In genomic region chr7:602341-603141, GRCh38 we compare ENCODE assay signal across 1 cellular context.
TF ChIP-seq lines count a peak whose summit lies in the region.

No MANE protein-coding gene starts in this region.

TF ChIP-seq in GM12878, 131 proteins besides CTCF, POLR2A, EP300 and RAD21 (continued from another document):
- TF ChIP-seq, protein P1, sequence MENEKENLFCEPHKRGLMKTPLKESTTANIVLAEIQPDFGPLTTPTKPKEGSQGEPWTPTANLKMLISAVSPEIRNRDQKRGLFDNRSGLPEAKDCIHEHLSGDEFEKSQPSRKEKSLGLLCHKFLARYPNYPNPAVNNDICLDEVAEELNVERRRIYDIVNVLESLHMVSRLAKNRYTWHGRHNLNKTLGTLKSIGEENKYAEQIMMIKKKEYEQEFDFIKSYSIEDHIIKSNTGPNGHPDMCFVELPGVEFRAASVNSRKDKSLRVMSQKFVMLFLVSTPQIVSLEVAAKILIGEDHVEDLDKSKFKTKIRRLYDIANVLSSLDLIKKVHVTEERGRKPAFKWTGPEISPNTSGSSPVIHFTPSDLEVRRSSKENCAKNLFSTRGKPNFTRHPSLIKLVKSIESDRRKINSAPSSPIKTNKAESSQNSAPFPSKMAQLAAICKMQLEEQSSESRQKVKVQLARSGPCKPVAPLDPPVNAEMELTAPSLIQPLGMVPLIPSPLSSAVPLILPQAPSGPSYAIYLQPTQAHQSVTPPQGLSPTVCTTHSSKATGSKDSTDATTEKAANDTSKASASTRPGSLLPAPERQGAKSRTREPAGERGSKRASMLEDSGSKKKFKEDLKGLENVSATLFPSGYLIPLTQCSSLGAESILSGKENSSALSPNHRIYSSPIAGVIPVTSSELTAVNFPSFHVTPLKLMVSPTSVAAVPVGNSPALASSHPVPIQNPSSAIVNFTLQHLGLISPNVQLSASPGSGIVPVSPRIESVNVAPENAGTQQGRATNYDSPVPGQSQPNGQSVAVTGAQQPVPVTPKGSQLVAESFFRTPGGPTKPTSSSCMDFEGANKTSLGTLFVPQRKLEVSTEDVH (IDR thresholded peaks at IDR 0.05; ENCODE audit: low read depth, partially characterized antibody) = no peak
- TF ChIP-seq, protein P2, sequence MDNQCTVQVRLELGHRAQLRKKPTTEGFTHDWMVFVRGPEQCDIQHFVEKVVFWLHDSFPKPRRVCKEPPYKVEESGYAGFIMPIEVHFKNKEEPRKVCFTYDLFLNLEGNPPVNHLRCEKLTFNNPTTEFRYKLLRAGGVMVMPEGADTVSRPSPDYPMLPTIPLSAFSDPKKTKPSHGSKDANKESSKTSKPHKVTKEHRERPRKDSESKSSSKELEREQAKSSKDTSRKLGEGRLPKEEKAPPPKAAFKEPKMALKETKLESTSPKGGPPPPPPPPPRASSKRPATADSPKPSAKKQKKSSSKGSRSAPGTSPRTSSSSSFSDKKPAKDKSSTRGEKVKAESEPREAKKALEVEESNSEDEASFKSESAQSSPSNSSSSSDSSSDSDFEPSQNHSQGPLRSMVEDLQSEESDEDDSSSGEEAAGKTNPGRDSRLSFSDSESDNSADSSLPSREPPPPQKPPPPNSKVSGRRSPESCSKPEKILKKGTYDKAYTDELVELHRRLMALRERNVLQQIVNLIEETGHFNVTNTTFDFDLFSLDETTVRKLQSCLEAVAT (IDR thresholded peaks at IDR 0.05) = peak; percentile 83; the same call in 1 of the 2 replicates
- no peak for TF ChIP-seq EZH2 (IDR thresholded peaks at IDR 0.05; ENCODE audit: borderline replicate concordance, control insufficient read depth, low read depth, low read length)
- TF ChIP-seq YY1 (IDR thresholded peaks at IDR 0.05; ENCODE audit: low read depth, low read length) = peak; percentile 71
- TF ChIP-seq TARDBP (IDR thresholded peaks at IDR 0.05; ENCODE audit: borderline replicate concordance) = no peak
- TF ChIP-seq, protein P3, sequence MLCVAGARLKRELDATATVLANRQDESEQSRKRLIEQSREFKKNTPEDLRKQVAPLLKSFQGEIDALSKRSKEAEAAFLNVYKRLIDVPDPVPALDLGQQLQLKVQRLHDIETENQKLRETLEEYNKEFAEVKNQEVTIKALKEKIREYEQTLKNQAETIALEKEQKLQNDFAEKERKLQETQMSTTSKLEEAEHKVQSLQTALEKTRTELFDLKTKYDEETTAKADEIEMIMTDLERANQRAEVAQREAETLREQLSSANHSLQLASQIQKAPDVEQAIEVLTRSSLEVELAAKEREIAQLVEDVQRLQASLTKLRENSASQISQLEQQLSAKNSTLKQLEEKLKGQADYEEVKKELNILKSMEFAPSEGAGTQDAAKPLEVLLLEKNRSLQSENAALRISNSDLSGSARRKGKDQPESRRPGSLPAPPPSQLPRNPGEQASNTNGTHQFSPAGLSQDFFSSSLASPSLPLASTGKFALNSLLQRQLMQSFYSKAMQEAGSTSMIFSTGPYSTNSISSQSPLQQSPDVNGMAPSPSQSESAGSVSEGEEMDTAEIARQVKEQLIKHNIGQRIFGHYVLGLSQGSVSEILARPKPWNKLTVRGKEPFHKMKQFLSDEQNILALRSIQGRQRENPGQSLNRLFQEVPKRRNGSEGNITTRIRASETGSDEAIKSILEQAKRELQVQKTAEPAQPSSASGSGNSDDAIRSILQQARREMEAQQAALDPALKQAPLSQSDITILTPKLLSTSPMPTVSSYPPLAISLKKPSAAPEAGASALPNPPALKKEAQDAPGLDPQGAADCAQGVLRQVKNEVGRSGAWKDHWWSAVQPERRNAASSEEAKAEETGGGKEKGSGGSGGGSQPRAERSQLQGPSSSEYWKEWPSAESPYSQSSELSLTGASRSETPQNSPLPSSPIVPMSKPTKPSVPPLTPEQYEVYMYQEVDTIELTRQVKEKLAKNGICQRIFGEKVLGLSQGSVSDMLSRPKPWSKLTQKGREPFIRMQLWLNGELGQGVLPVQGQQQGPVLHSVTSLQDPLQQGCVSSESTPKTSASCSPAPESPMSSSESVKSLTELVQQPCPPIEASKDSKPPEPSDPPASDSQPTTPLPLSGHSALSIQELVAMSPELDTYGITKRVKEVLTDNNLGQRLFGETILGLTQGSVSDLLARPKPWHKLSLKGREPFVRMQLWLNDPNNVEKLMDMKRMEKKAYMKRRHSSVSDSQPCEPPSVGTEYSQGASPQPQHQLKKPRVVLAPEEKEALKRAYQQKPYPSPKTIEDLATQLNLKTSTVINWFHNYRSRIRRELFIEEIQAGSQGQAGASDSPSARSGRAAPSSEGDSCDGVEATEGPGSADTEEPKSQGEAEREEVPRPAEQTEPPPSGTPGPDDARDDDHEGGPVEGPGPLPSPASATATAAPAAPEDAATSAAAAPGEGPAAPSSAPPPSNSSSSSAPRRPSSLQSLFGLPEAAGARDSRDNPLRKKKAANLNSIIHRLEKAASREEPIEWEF (IDR thresholded peaks at IDR 0.05; ENCODE audit: insufficient replicate concordance, low read depth, low read length) = no peak
- no peak for TF ChIP-seq TCF7 (IDR thresholded peaks at IDR 0.05; ENCODE audit: borderline replicate concordance)
- TF ChIP-seq SP1 (IDR thresholded peaks at IDR 0.05; ENCODE audit: low read depth, low read length) = no peak
- no peak for TF ChIP-seq MTA3 (IDR thresholded peaks at IDR 0.05; ENCODE audit: borderline replicate concordance, low read length)
- peak; percentile 29 to 50; a peak in 2 of 4 replicates for TF ChIP-seq IKZF2 (IDR thresholded peaks at IDR 0.05)
- TF ChIP-seq, protein P4, sequence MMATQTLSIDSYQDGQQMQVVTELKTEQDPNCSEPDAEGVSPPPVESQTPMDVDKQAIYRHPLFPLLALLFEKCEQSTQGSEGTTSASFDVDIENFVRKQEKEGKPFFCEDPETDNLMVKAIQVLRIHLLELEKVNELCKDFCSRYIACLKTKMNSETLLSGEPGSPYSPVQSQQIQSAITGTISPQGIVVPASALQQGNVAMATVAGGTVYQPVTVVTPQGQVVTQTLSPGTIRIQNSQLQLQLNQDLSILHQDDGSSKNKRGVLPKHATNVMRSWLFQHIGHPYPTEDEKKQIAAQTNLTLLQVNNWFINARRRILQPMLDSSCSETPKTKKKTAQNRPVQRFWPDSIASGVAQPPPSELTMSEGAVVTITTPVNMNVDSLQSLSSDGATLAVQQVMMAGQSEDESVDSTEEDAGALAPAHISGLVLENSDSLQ (IDR thresholded peaks at IDR 0.05) = no peak
- TF ChIP-seq, protein P5, sequence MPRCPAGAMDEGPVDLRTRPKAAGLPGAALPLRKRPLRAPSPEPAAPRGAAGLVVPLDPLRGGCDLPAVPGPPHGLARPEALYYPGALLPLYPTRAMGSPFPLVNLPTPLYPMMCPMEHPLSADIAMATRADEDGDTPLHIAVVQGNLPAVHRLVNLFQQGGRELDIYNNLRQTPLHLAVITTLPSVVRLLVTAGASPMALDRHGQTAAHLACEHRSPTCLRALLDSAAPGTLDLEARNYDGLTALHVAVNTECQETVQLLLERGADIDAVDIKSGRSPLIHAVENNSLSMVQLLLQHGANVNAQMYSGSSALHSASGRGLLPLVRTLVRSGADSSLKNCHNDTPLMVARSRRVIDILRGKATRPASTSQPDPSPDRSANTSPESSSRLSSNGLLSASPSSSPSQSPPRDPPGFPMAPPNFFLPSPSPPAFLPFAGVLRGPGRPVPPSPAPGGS (IDR thresholded peaks at IDR 0.05; ENCODE audit: borderline replicate concordance, insufficient read depth, low read depth, low read length, poor library complexity, severe bottlenecking) = no peak
- no peak for TF ChIP-seq TBL1XR1 (IDR thresholded peaks at IDR 0.05; ENCODE audit: low read depth, low read length)
- TF ChIP-seq ZNF274 (IDR thresholded peaks at IDR 0.05; ENCODE audit: insufficient read depth, insufficient read length) = no peak
- TF ChIP-seq ETV6 (conservative IDR thresholded peaks at IDR 0.05 in 1 of 2, IDR thresholded peaks at IDR 0.05 in 1 of 2; ENCODE audit: borderline replicate concordance in 1 of 2, low read depth in 1 of 2) = no peak
- TF ChIP-seq NBN (IDR thresholded peaks at IDR 0.05) = 0 out of 2 replicates have a peak, but pooled peaks have one; percentile 53
- TF ChIP-seq KDM1A (IDR thresholded peaks at IDR 0.05; ENCODE audit: borderline replicate concordance) = no peak
- TF ChIP-seq TCF3 (IDR thresholded peaks at IDR 0.05; ENCODE audit: borderline replicate concordance, insufficient read depth, low read depth, low read length) = no peak
- no peak for TF ChIP-seq CREB1 (IDR thresholded peaks at IDR 0.05; ENCODE audit: low read depth)
- no peak for TF ChIP-seq KLF5 (IDR thresholded peaks at IDR 0.05; ENCODE audit: partially characterized antibody)
- TF ChIP-seq PAX5 (IDR thresholded peaks at IDR 0.05; ENCODE audit: borderline replicate concordance, low read depth, low read length) = no peak
- TF ChIP-seq EGR1 (IDR thresholded peaks at IDR 0.05; ENCODE audit: borderline replicate concordance in 1 of 2, low read depth in 2 of 2, low read length in 2 of 2) = peak in 1 of 2 experiments; percentile 94; a peak in 2 of 3 replicates
- TF ChIP-seq, protein P6, sequence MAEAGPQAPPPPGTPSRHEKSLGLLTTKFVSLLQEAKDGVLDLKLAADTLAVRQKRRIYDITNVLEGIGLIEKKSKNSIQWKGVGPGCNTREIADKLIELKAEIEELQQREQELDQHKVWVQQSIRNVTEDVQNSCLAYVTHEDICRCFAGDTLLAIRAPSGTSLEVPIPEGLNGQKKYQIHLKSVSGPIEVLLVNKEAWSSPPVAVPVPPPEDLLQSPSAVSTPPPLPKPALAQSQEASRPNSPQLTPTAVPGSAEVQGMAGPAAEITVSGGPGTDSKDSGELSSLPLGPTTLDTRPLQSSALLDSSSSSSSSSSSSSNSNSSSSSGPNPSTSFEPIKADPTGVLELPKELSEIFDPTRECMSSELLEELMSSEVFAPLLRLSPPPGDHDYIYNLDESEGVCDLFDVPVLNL (IDR thresholded peaks at IDR 0.05; ENCODE audit: low read depth, low read length) = no peak
- 0 out of 2 replicates have a peak, but pooled peaks have one; percentile 51 for TF ChIP-seq NKRF (conservative IDR thresholded peaks at IDR 0.05)
- no peak for TF ChIP-seq STAT3 (IDR thresholded peaks at IDR 0.05; ENCODE audit: low read depth, low read length)
- TF ChIP-seq HDGF (IDR thresholded peaks at IDR 0.05) = peak; percentile 67; the same call in 1 of the 2 replicates
- TF ChIP-seq PBX3 (IDR thresholded peaks at IDR 0.05; ENCODE audit: insufficient replicate concordance, low read depth, low read length) = no peak
- no peak for TF ChIP-seq BRCA1 (IDR thresholded peaks at IDR 0.05; ENCODE audit: low read depth, low read length)
- no peak for TF ChIP-seq JUND (IDR thresholded peaks at IDR 0.05; ENCODE audit: low read depth, low read length)
- TF ChIP-seq SMARCA5 (IDR thresholded peaks at IDR 0.05) = no peak
- no peak for TF ChIP-seq NFIC (IDR thresholded peaks at IDR 0.05; ENCODE audit: low read depth, low read length)
- no peak for TF ChIP-seq ZZZ3 (IDR thresholded peaks at IDR 0.05; ENCODE audit: control insufficient read depth, insufficient read length, low read depth)
- no peak for TF ChIP-seq SREBF1 (IDR thresholded peaks at IDR 0.05; ENCODE audit: low read length)
- TF ChIP-seq PML (IDR thresholded peaks at IDR 0.05; ENCODE audit: low read length) = no peak; the same call in 1 of the 2 replicates
- no peak for TF ChIP-seq NRF1 (conservative IDR thresholded peaks at IDR 0.05; ENCODE audit: low read depth, low read length)
- no peak for TF ChIP-seq RAD51 (IDR thresholded peaks at IDR 0.05)
- no peak for TF ChIP-seq SUPT20H (IDR thresholded peaks at IDR 0.05; ENCODE audit: borderline replicate concordance, control insufficient read depth, low read depth, low read length)
- no peak for TF ChIP-seq TCF12 (IDR thresholded peaks at IDR 0.05; ENCODE audit: low read depth, low read length)
- TF ChIP-seq BMI1 (IDR thresholded peaks at IDR 0.05; ENCODE audit: borderline replicate concordance) = no peak
- TF ChIP-seq HDAC2 (IDR thresholded peaks at IDR 0.05) = no peak
- TF ChIP-seq BHLHE40 (IDR thresholded peaks at IDR 0.05; ENCODE audit: borderline replicate concordance in 1 of 2, low read depth in 2 of 2, low read length in 1 of 2) = peak; percentile 33 to 52; a peak in 2 of 4 replicates
- TF ChIP-seq YBX1 (IDR thresholded peaks at IDR 0.05) = no peak
- no peak for TF ChIP-seq ZNF24 (IDR thresholded peaks at IDR 0.05)
- no peak for TF ChIP-seq ZBED1 (IDR thresholded peaks at IDR 0.05; ENCODE audit: borderline replicate concordance)
- TF ChIP-seq, protein P7, sequence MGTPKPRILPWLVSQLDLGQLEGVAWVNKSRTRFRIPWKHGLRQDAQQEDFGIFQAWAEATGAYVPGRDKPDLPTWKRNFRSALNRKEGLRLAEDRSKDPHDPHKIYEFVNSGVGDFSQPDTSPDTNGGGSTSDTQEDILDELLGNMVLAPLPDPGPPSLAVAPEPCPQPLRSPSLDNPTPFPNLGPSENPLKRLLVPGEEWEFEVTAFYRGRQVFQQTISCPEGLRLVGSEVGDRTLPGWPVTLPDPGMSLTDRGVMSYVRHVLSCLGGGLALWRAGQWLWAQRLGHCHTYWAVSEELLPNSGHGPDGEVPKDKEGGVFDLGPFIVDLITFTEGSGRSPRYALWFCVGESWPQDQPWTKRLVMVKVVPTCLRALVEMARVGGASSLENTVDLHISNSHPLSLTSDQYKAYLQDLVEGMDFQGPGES (IDR thresholded peaks at IDR 0.05) = no peak
- no peak for TF ChIP-seq IRF5 (IDR thresholded peaks at IDR 0.05; ENCODE audit: borderline replicate concordance)
